1 cellular context compared by ENCODE assay signal in the genomic region with DNA sequence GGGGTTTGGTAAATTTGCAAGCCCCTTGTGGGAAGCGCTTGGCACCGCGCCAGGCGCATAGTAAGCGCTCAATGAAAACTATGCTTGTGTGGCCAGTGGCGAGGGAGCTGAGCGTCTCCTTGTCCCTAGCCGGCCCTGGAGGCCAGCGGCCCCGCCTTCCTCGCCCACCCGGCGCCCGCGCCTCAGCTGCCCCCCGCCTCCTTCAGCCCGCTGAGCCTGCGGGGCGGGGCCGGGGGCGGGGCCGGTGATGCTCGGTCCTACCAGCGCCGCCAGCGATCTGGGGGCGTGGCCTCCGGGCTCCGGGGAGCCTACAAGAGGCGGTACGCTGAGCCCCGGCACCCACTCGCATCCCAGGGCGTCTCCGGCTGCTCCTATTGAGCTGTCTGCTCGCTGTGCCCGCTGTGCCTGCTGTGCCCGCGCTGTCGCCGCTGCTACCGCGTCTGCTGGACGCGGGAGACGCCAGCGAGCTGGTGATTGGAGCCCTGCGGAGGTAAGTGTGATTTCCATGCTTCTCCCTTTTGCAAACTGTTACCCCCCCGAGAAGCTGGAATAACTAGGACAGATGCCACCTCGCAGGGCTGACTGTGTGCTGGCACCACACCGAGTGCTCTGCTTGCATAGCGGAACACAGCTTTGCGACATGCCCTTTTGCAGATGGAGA.
TF ChIP-seq lines count a peak whose summit lies in the region.

A gene with protein sequence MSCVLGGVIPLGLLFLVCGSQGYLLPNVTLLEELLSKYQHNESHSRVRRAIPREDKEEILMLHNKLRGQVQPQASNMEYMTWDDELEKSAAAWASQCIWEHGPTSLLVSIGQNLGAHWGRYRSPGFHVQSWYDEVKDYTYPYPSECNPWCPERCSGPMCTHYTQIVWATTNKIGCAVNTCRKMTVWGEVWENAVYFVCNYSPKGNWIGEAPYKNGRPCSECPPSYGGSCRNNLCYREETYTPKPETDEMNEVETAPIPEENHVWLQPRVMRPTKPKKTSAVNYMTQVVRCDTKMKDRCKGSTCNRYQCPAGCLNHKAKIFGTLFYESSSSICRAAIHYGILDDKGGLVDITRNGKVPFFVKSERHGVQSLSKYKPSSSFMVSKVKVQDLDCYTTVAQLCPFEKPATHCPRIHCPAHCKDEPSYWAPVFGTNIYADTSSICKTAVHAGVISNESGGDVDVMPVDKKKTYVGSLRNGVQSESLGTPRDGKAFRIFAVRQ (plus strand): TSS at position 342 of the 661 bp plus-strand sequence. CDS start 18,511 bp downstream, outside the sequence.

TF ChIP-seq in SK-N-SH treated with all-trans-retinoic acid at 6 μM for 48 hours, 23 proteins besides CTCF, POLR2A, EP300 and RAD21 (continued from another document):
- no peak for TF ChIP-seq PPARA (CRISPR knock-in tag; IDR thresholded peaks at IDR 0.05; ENCODE audit: borderline replicate concordance)
- no peak for TF ChIP-seq ZNF70 (CRISPR knock-in tag; IDR thresholded peaks at IDR 0.05)
- TF ChIP-seq ARNTL (CRISPR knock-in tag; IDR thresholded peaks at IDR 0.05; ENCODE audit: borderline replicate concordance, low read depth) = no peak
- TF ChIP-seq ZC3H10 (CRISPR knock-in tag; IDR thresholded peaks at IDR 0.05) = no peak
- no peak for TF ChIP-seq CSRNP3 (CRISPR knock-in tag; IDR thresholded peaks at IDR 0.05)
- no peak for TF ChIP-seq ZFP30 (CRISPR knock-in tag; IDR thresholded peaks at IDR 0.05)
- no peak for TF ChIP-seq CSDC2 (CRISPR knock-in tag; IDR thresholded peaks at IDR 0.05)
